ENCODE assay signal across 8 cellular contexts in the genomic region with DNA sequence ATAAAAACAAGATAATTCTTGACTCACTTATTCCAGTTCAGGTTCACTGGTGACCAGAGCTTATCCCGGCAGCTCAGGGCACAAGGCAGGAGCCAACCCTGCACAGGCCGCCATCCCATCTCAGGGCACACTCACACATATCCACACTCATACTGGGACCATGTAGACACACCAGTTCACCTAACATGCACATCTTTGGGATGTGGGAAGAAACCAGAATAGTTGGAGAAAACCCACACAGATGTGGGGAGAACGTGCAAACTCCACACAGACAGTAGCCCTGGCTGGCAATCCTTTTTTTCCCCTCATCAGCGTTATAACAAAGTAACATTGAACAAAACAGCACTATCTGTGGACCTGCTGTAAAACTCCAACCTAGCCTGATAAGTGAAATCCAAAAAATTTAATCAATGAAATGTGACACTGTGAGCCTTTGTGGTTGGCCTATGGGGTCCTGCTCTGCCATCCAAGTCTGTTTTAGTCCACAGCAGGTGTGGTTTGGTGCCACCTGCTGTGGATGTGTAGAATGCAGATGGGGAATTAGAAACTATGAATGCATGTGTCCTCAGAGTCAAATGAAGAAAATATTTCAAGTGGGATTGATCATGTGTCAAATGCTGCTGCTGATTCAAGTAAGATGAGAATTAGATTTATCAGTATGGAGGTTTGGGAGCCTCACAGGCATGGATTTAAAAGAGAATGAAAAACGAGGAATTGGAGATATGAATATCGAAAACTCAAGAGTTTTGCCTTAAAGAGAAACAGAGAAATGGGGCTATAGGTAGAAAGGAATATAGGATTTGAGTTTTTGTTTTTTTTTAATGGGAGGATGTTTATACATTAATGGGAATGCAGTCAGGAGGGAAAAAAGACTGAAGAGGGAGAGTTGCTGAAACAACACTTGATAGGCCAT. TPM values are rescaled to one million over a fixed set of nuclear protein-coding genes. Genes with fewer than 3 reads are reported as not detected.
DNase-seq lines count a peak whose midpoint lies in the region; ATAC-seq, FAIRE-seq and TF ChIP-seq lines count a peak whose summit lies in the region.

No MANE protein-coding gene starts in this region.

- in situ Hi-C loops in G401 (cut with HindIII; ENCODE audit: low sequenced_read_pairs): no loop called here
- in situ Hi-C loops in K562 (cut with MboI): no loop called here

- no peaks in the 10 kb centered on the region for H4K20me1 ChIP-seq in K562 (replicated peaks; ENCODE audit: control insufficient read depth, insufficient read depth, low read length)

- WGBS in K562 (ENCODE audit: insufficient coverage, low coverage, missing lambda C conversion rate): 95% methylated on average over 6 of the region's 6 CpGs

- H3K4me1 ChIP-seq in K562 (replicated peaks in 1 of 2; ENCODE audit: control insufficient read depth in 2 of 2, insufficient read depth in 2 of 2, low read length in 2 of 2): no peaks in the 10 kb centered on the region

- H3K79me2 ChIP-seq in K562 (ENCODE audit: control insufficient read depth, insufficient read depth, low read length): no peaks in the 10 kb centered on the region

- H3K4me3 ChIP-seq in K562: no peak overlapping the region

- H2AFZ ChIP-seq in K562 (ENCODE audit: low read depth, low read length): no peak overlapping the region

- DNase-seq in G401 (ENCODE audit: low spot score) (peak; percentile 62), Kasumi-1 (lab: John Stamatoyannopoulos, UW) (peak; percentile 57 to 64), SW 1271 (lab: John Stamatoyannopoulos, UW) (peak; percentile 9 to 26), K562 (ENCODE audit: extremely low read depth in 1 of 4, low spot score in 3 of 4) (peak; percentile 30 to 67 (median 42)), iris pigment epithelial cell (ENCODE audit: low read depth) (peak; percentile 39), NOMO-1 treated with dmso at 0.1 percent for 144 hours (lab: John Stamatoyannopoulos, UW; ENCODE audit: unreplicated experiment) (no peak)
- DNase-seq in stimulated activated CD4-positive, alpha-beta T cell treated with anti-CD3 and anti-CD28 coated beads, Interleukin-4, amount 100 ng/mL, for 4 hours: peak; percentile 21 to 29

- H3K9ac ChIP-seq in K562 (ENCODE audit: insufficient read depth in 1 of 2, low read depth in 2 of 2, low read length in 2 of 2): no peak overlapping the region

- FAIRE-seq in K562 (lab: Jason Lieb, UNC): peak; percentile 90

- 0 out of 2 replicates have a peak, but pooled peaks have one; percentile 21 for TF ChIP-seq POLR2A in K562 (conservative IDR thresholded peaks at IDR 0.05)

- peak; percentile 71 to 81 for TF ChIP-seq RAD21 in K562 (CRISPR knock-in tag; conservative IDR thresholded peaks at IDR 0.05 in 1 of 2, IDR thresholded peaks at IDR 0.05 in 1 of 2)

- no TSS peak for BruUV-seq in K562 (replicated peaks; lab: Mats Ljungman, UMichigan)

- H3K4me2 ChIP-seq in K562 (ENCODE audit: insufficient read depth, low read length): no peak overlapping the region

- POLR2A ChIA-PET in K562 (lab: Yijun Ruan, JAX): no interaction called here

- H3K9me3 ChIP-seq in K562 (replicated peaks; ENCODE audit: control insufficient read depth, insufficient read depth, low read depth, low read length): no peaks in the 10 kb centered on the region

- TF ChIP-seq CTCF in K562 (IDR thresholded peaks at IDR 0.05 in 2 of 3, conservative IDR thresholded peaks at IDR 0.05 in 1 of 3; ENCODE audit: insufficient read depth in 2 of 3, low read depth in 1 of 3, low read length in 3 of 3): peak; percentile 72 to 83 (median 75)

- CTCF ChIA-PET in K562 (lab: Yijun Ruan, JAX; ENCODE audit: low intra/inter-chr PET ratio): interaction anchor here (0.8 to 3.1 kb wide), 2 partner anchors 196 to 209 kb away, joined by 4 to 20 read pairs; no protein-coding TSS in a partner anchor

- TF ChIP-seq EP300 in K562 (IDR thresholded peaks at IDR 0.05; ENCODE audit: low read length): no peak

- no peaks in the 10 kb centered on the region for H3K9me1 ChIP-seq in K562 (ENCODE audit: control insufficient read depth, insufficient read depth, low read length)

- peak; percentile 86 for ATAC-seq in GM21381 (IDR thresholded peaks at IDR 0.05; ENCODE audit: unreplicated experiment)
- peak; percentile 92 for ATAC-seq in K562

- no peak overlapping the region for H3K27ac ChIP-seq in K562 (ENCODE audit: extremely low read depth, low read depth, low read length)

- H3K36me3 ChIP-seq in K562 (ENCODE audit: control insufficient read depth, insufficient read depth, low read length): peaks cover 83% of the 10 kb centered on the region

- intact Hi-C loops in K562 (cut with micrococcal nuclease): loop anchor here (1.0 kb wide), 1 partner anchor 196 kb away; no protein-coding TSS in a partner anchor

- no peaks in the 10 kb centered on the region for H3K27me3 ChIP-seq in K562 (ENCODE audit: control insufficient read depth in 2 of 2, insufficient read depth in 2 of 2, low read length in 2 of 2)

TF ChIP-seq in K562, 482 proteins besides CTCF, POLR2A, EP300 and RAD21 (continues in another document):
- TF ChIP-seq POLR2AphosphoS2 (IDR thresholded peaks at IDR 0.05; ENCODE audit: low read length) (peak; percentile 79; the same call in 1 of the 2 replicates), SMC3 (conservative IDR thresholded peaks at IDR 0.05; ENCODE audit: insufficient read depth, low read depth, low read length) (peak; percentile 77), SRSF3 (IDR thresholded peaks at IDR 0.05; ENCODE audit: insufficient read depth, low read length) (no peak), PHB (CRISPR knock-in tag; IDR thresholded peaks at IDR 0.05) (no peak), NFATC3 (IDR thresholded peaks at IDR 0.05) (no peak), NBN (IDR thresholded peaks at IDR 0.05; ENCODE audit: low read depth) (no peak)
- TF ChIP-seq, protein P1, sequence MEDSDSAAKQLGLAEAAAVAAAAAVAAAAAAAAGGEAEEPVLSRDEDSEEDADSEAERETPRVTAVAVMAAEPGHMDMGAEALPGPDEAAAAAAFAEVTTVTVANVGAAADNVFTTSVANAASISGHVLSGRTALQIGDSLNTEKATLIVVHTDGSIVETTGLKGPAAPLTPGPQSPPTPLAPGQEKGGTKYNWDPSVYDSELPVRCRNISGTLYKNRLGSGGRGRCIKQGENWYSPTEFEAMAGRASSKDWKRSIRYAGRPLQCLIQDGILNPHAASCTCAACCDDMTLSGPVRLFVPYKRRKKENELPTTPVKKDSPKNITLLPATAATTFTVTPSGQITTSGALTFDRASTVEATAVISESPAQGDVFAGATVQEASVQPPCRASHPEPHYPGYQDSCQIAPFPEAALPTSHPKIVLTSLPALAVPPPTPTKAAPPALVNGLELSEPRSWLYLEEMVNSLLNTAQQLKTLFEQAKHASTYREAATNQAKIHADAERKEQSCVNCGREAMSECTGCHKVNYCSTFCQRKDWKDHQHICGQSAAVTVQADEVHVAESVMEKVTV (CRISPR knock-in tag; IDR thresholded peaks at IDR 0.05): peak; percentile 59
- TF ChIP-seq, protein P2, sequence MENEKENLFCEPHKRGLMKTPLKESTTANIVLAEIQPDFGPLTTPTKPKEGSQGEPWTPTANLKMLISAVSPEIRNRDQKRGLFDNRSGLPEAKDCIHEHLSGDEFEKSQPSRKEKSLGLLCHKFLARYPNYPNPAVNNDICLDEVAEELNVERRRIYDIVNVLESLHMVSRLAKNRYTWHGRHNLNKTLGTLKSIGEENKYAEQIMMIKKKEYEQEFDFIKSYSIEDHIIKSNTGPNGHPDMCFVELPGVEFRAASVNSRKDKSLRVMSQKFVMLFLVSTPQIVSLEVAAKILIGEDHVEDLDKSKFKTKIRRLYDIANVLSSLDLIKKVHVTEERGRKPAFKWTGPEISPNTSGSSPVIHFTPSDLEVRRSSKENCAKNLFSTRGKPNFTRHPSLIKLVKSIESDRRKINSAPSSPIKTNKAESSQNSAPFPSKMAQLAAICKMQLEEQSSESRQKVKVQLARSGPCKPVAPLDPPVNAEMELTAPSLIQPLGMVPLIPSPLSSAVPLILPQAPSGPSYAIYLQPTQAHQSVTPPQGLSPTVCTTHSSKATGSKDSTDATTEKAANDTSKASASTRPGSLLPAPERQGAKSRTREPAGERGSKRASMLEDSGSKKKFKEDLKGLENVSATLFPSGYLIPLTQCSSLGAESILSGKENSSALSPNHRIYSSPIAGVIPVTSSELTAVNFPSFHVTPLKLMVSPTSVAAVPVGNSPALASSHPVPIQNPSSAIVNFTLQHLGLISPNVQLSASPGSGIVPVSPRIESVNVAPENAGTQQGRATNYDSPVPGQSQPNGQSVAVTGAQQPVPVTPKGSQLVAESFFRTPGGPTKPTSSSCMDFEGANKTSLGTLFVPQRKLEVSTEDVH (IDR thresholded peaks at IDR 0.05; ENCODE audit: low read depth, partially characterized antibody): no peak

RNA-seq across cellular contexts. Expression of a gene that starts 47.0 kb away (rescaled TPM):
- total RNA-seq in G401 (2014; rRNA removed; shearing (Covaris generic)): 43.7 and 80.8 TPM in 2 replicates
- 22.2 and 53.0 TPM in 2 replicates for total RNA-seq in K562 (2011; cell fraction: chromatin; rRNA removed; ENCODE audit: low replicate concordance)
- total RNA-seq in K562 (2011; cell fraction: nucleolus; rRNA removed): 12.8 and 14.7 TPM in 2 replicates
- total RNA-seq in K562 (2011; cell fraction: nucleoplasm; rRNA removed): 25.4 and 36.0 TPM in 2 replicates
- 25.2 and 25.5 TPM in 2 replicates for total RNA-seq in K562 (2014; rRNA removed)
- total RNA-seq in K562 (2014; rRNA removed; fragmentation: Illumina TruSeq; extraction: Trizol): 51.0 and 57.9 TPM in 2 replicates
- 61.5 and 62.0 TPM in 2 replicates for total RNA-seq in K562 (2015; rRNA removed; fragmentation: Illumina TruSeq; extraction: Trizol)
- 44.0 and 52.4 TPM in 2 replicates for total RNA-seq in K562 (2021)
- polyA plus RNA-seq in K562 (2011; rRNA removed): 41.6 and 67.7 TPM in 2 replicates
- polyA plus RNA-seq in K562 (2011; cell fraction: cytosol; rRNA removed): 7.2 and 17.2 TPM in 2 replicates
- 8.2 and 14.7 TPM in 2 replicates for polyA plus RNA-seq in K562 (2011; cell fraction: nucleus; rRNA removed)
- 64.0 and 71.6 TPM in 2 replicates for polyA plus RNA-seq in K562 (2012)
- polyA plus RNA-seq in K562 (2014; fragmentation: Illumina TruSeq; extraction: Trizol): 56.1 and 69.3 TPM in 2 replicates
- 10 to 100 TPM; 58.9 to 59.6 TPM for polyA plus RNA-seq in K562 (2014; fragmentation: Nextera tagmentation; extraction: Ambion mirVana)
- 47.3 and 48.9 TPM in 2 replicates for polyA plus RNA-seq in K562 (2014; rRNA removed)
- polyA minus RNA-seq in K562 (2011; rRNA and poly(A)+ RNA removed): 44.6 and 50.5 TPM in 2 replicates
- 17.4 and 26.1 TPM in 2 replicates for polyA minus RNA-seq in K562 (2011; cell fraction: cytosol; rRNA and poly(A)+ RNA removed)
- polyA minus RNA-seq in K562 (2011; cell fraction: nucleus; rRNA and poly(A)+ RNA removed): 12.0 and 25.8 TPM in 2 replicates
